Comparison of ENCODE assay signal across 14 cellular contexts in genomic region chrX:132426695-132427281, GRCh38.
DNase-seq lines count a peak whose midpoint lies in the region; ATAC-seq, FAIRE-seq and TF ChIP-seq lines count a peak whose summit lies in the region.
"Had no signal": no experiment of that assay in that cellular context is flagged by ENCODE, and none has a peak within 500 bp of the region (broad histone marks: within the 10 kb centered on the region; RNA-seq: fewer than 3 reads in every experiment).

No MANE protein-coding gene starts in this region.

- H2BK15ac ChIP-seq in mesenchymal stem cell (ENCODE audit: low read depth, poor library complexity, severe bottlenecking) = no peak overlapping the region

- no peak overlapping the region for H3K4me3 ChIP-seq in bronchial epithelial cell (ENCODE audit: low read depth, low read length)
- no peak overlapping the region for H3K4me3 ChIP-seq in mesenchymal stem cell (ENCODE audit: insufficient read depth in 1 of 2, low read depth in 1 of 2, low read length in 2 of 2)

- H3K36me3 ChIP-seq in bronchial epithelial cell (ENCODE audit: control insufficient read depth, insufficient read depth, low read length) = no peaks in the 10 kb centered on the region
- no peaks in the 10 kb centered on the region for H3K36me3 ChIP-seq in mesenchymal stem cell (ENCODE audit: control insufficient read depth in 1 of 2, insufficient read depth in 2 of 2, low read depth in 1 of 2, low read length in 2 of 2)

- FAIRE-seq in bronchial epithelial cell (lab: Jason Lieb, UNC) = no peak
- no peak for FAIRE-seq in RCC 7860 (lab: Jason Lieb, UNC)

- ATAC-seq in HG02610 (IDR thresholded peaks at IDR 0.05; ENCODE audit: unreplicated experiment) (peak; percentile 77), HG03457 (IDR thresholded peaks at IDR 0.05; ENCODE audit: unreplicated experiment) (no peak)
- ATAC-seq: activated CD8-positive, alpha-beta memory T cell treated with anti-CD3 and anti-CD28 coated beads, Interleukin-2, amount 10 ng/mL, durations not matched to agents 7 days and 5 days; Right ventricle myocardium inferior had no signal

- H4K8ac ChIP-seq in mesenchymal stem cell (ENCODE audit: low read length) = no peak overlapping the region

- no peak overlapping the region for H3K14ac ChIP-seq in mesenchymal stem cell (ENCODE audit: low read length in 2 of 2)

- H3K9me3 ChIP-seq in mesenchymal stem cell (ENCODE audit: control insufficient read depth, low read length) = no peaks in the 10 kb centered on the region

- H3K27me3 ChIP-seq in bronchial epithelial cell (ENCODE audit: control insufficient read depth, insufficient read depth, low read length) = no peaks in the 10 kb centered on the region
- H3K27me3 ChIP-seq in mesenchymal stem cell (ENCODE audit: control insufficient read depth in 1 of 2, insufficient read depth in 1 of 2, low read length in 2 of 2) = peaks cover 0 to 27% of the 10 kb centered on the region in 2 experiments

- no peak overlapping the region for H4K91ac ChIP-seq in mesenchymal stem cell (ENCODE audit: low read length)

- no peak overlapping the region for H2AK5ac ChIP-seq in mesenchymal stem cell (ENCODE audit: low read length, severe bottlenecking)

- no peak overlapping the region for H3K18ac ChIP-seq in mesenchymal stem cell (ENCODE audit: low read depth in 1 of 2, low read length in 2 of 2)

- no CpG with 5 or more reads among the region's 1 CpG for WGBS in mesenchymal stem cell

- H2AFZ ChIP-seq in mesenchymal stem cell (ENCODE audit: low read depth, low read length) = no peak overlapping the region

- H3K4ac ChIP-seq in mesenchymal stem cell (ENCODE audit: low read depth in 1 of 2, low read length in 2 of 2) = no peak overlapping the region

- H3K4me2 ChIP-seq in mesenchymal stem cell (ENCODE audit: low read length, poor library complexity, severe bottlenecking) = no peak overlapping the region

- H2BK120ac ChIP-seq in mesenchymal stem cell (ENCODE audit: low read depth, low read length) = no peak overlapping the region

- no peak overlapping the region for H2BK5ac ChIP-seq in mesenchymal stem cell (ENCODE audit: low read depth, low read length, poor library complexity, severe bottlenecking)

- H3K27ac ChIP-seq in mesenchymal stem cell (ENCODE audit: low read length, poor library complexity, severe bottlenecking) = no peak overlapping the region

- TF ChIP-seq CTCF in bronchial epithelial cell (IDR thresholded peaks at IDR 0.05; ENCODE audit: insufficient read depth, low read length, severe bottlenecking) = no peak

- no peak overlapping the region for H3K23ac ChIP-seq in mesenchymal stem cell (ENCODE audit: low read length in 2 of 2)

- no peak overlapping the region for H3K9ac ChIP-seq in mesenchymal stem cell (ENCODE audit: low read length)

- H3K4me1 ChIP-seq in mesenchymal stem cell (ENCODE audit: control insufficient read depth, insufficient read depth, low read depth, low read length) = no peaks in the 10 kb centered on the region

- DNase-seq in GM04503 (ENCODE audit: low read depth) = peak; percentile 24
- DNase-seq in bronchial epithelial cell (ENCODE audit: low read depth) = peak; percentile 63
- peak; percentile 79 for DNase-seq in mesenchymal stem cell
- no peak for DNase-seq in RCC 7860 (ENCODE audit: low spot score)
- no peak for DNase-seq in NCI-H446 (lab: John Stamatoyannopoulos, UW)
- DNase-seq in NCI-H187 treated with DMSO at 0.1 percent for 48 hours (lab: John Stamatoyannopoulos, UW) = no peak
- DNase-seq: activated CD8-positive, alpha-beta memory T cell treated with anti-CD3 and anti-CD28 coated beads, Interleukin-2, amount 10 ng/mL, durations not matched to agents 7 days and 5 days; activated naive CD8-positive, alpha-beta T cell treated with anti-CD3 and anti-CD28 coated beads for 36 hours; effector CD4-positive, alpha-beta T cell; NCI-H510A treated with DMSO at 0.1 percent for 48 hours; stimulated activated CD4-positive, alpha-beta T cell treated with anti-CD3 and anti-CD28 coated beads, Interleukin-4, amount 100 ng/mL, for 4 hours had no signal

- H3K79me1 ChIP-seq in mesenchymal stem cell (replicated peaks; ENCODE audit: low read length, poor library complexity, severe bottlenecking) = no peaks in the 10 kb centered on the region

- no peak overlapping the region for H2BK12ac ChIP-seq in mesenchymal stem cell (ENCODE audit: low read length in 2 of 2)

Comparison
In these comparisons a context has a peak if more than half of its experiments do, and no peak if none do; other contexts are left out.
1. DNase-seq: peak in GM04503 (single experiment), bronchial epithelial cell (single experiment) and mesenchymal stem cell (single experiment); none in RCC 7860 (single experiment), NCI-H446 (0 of 2) and NCI-H187 treated with DMSO at 0.1 percent for 48 hours (single experiment).